In the genomic region with DNA sequence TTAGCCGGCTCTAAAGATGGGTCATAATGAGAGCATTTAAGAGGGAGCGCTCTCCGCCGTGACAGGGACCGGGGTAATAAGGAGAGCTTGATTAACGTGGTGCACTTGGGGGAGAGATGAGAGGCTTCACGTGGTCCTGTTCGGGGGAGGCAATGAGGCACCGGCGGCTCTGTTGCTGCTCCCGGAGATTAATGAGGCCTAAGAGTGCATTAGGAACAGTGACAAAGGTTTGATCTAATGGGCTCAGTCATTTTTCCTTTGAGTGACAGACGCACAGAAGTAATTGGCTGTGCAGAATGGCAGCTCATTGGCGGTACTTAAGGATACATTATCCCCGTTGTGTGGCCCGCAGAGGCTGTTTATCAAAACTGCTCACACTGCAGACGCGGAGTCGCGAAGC, we compare ENCODE assay signal across 9 cellular contexts.
"Had no signal": no experiment of that assay in that cellular context is flagged by ENCODE, and none has a peak within 500 bp of the region (broad histone marks: within the 10 kb centered on the region; RNA-seq: fewer than 3 reads in every experiment).

No MANE protein-coding gene starts in this region.

- H3K9me3 Mint-ChIP-seq: activated naive CD4-positive, alpha-beta T cell treated with anti-CD3 and anti-CD28 coated beads, Interleukin-2, amount 10 ng/mL, durations not matched to agents 7 days and 5 days; T-helper 1 cell treated with Interleukin-12 subunit alpha and Interleukin-12 subunit beta and Interleukin-4 antibody, amounts not matched to agents 30 μg/mL and 1 μg/mL, for 36 hours had no signal

- H3K36me3 Mint-ChIP-seq: activated naive CD4-positive, alpha-beta T cell treated with anti-CD3 and anti-CD28 coated beads, Interleukin-2, amount 10 ng/mL, durations not matched to agents 7 days and 5 days had no signal

- DNase-seq: activated CD4-positive, alpha-beta T cell treated with anti-CD3 and anti-CD28 coated beads, Interleukin-2, amount 50 U/mL, for 1 hour; activated naive CD4-positive, alpha-beta T cell treated with anti-CD3 and anti-CD28 coated beads, Interleukin-2, amount 10 ng/mL, durations not matched to agents 7 days and 5 days; activated T-cell treated with anti-CD3 and anti-CD28 coated beads for 4 hours; effector memory CD4-positive, alpha-beta T cell; hippocampal formation; thyroid gland had no signal

- ATAC-seq: activated T-helper 17 cell treated with anti-CD3 and anti-CD28 coated beads, Interleukin-2, amount 50 U/mL, for 72 hours had no signal

- H3K27ac Mint-ChIP-seq: activated naive CD4-positive, alpha-beta T cell treated with anti-CD3 and anti-CD28 coated beads, Interleukin-2, amount 10 ng/mL, durations not matched to agents 7 days and 5 days; activated T-helper 17 cell treated with anti-CD3 and anti-CD28 coated beads, Interleukin-2, amount 50 U/mL, for 72 hours; T-helper 1 cell treated with Interleukin-12 subunit alpha and Interleukin-12 subunit beta and Interleukin-4 antibody, amounts not matched to agents 30 μg/mL and 1 μg/mL, for 36 hours had no signal

- H3K27me3 Mint-ChIP-seq: activated naive CD4-positive, alpha-beta T cell treated with anti-CD3 and anti-CD28 coated beads, Interleukin-2, amount 10 ng/mL, durations not matched to agents 7 days and 5 days; central memory CD8-positive, alpha-beta T cell had no signal

- H3K4me3 Mint-ChIP-seq: activated naive CD4-positive, alpha-beta T cell treated with anti-CD3 and anti-CD28 coated beads, Interleukin-2, amount 10 ng/mL, durations not matched to agents 7 days and 5 days; activated T-helper 17 cell treated with anti-CD3 and anti-CD28 coated beads, Interleukin-2, amount 50 U/mL, for 72 hours; central memory CD8-positive, alpha-beta T cell; T-helper 1 cell treated with Interleukin-12 subunit alpha and Interleukin-12 subunit beta and Interleukin-4 antibody, amounts not matched to agents 30 μg/mL and 1 μg/mL, for 36 hours had no signal

- H3K4me1 Mint-ChIP-seq: activated naive CD4-positive, alpha-beta T cell treated with anti-CD3 and anti-CD28 coated beads, Interleukin-2, amount 10 ng/mL, durations not matched to agents 7 days and 5 days; activated T-helper 17 cell treated with anti-CD3 and anti-CD28 coated beads, Interleukin-2, amount 50 U/mL, for 72 hours; central memory CD8-positive, alpha-beta T cell had no signal
